Comparison of ENCODE assay signal across 22 cellular contexts in genomic region chrX:63812826-63813225, GRCh38.
"Had no signal": no experiment of that assay in that cellular context is flagged by ENCODE, and none has a peak within 500 bp of the region (broad histone marks: within the 10 kb centered on the region; RNA-seq: fewer than 3 reads in every experiment).

No MANE protein-coding gene starts in this region.

- H3K4me1 ChIP-seq: left ventricle myocardium inferior, testis had no signal

- H3K4me3 ChIP-seq: cardiac muscle cell, left ventricle myocardium inferior, testis had no signal

- H3K27ac Mint-ChIP-seq: activated CD4-positive, alpha-beta memory T cell treated with anti-CD3 and anti-CD28 coated beads, Interleukin-2, amount 10 ng/mL, durations not matched to agents 7 days and 5 days; activated CD4-positive, alpha-beta T cell treated with anti-CD3 and anti-CD28 coated beads, Interleukin-2, amount 10 ng/mL, durations not matched to agents 24 days and 14 days; activated naive CD4-positive, alpha-beta T cell treated with anti-CD3 and anti-CD28 coated beads, Interleukin-2, amount 10 ng/mL, durations not matched to agents 7 days and 5 days; activated T-cell treated with anti-CD3 and anti-CD28 coated beads, Interleukin-2, amount 50 U/mL, for 72 hours; natural killer cell; progenitor cell of endocrine pancreas; T-helper 17 cell had no signal

- ATAC-seq: activated T-cell treated with anti-CD3 and anti-CD28 coated beads, Interleukin-2, amount 50 U/mL, for 72 hours; esophagus mucosa; natural killer cell; T-helper 17 cell had no signal

- H3K36me3 Mint-ChIP-seq: activated naive CD4-positive, alpha-beta T cell treated with anti-CD3 and anti-CD28 coated beads, Interleukin-2, amount 10 ng/mL, durations not matched to agents 7 days and 5 days; natural killer cell had no signal

- H3K4me1 Mint-ChIP-seq: activated CD4-positive, alpha-beta memory T cell treated with anti-CD3 and anti-CD28 coated beads, Interleukin-2, amount 10 ng/mL, durations not matched to agents 7 days and 5 days; activated CD4-positive, alpha-beta T cell treated with anti-CD3 and anti-CD28 coated beads, Interleukin-2, amount 10 ng/mL, durations not matched to agents 24 days and 14 days; activated naive CD4-positive, alpha-beta T cell treated with anti-CD3 and anti-CD28 coated beads, Interleukin-2, amount 10 ng/mL, durations not matched to agents 7 days and 5 days; natural killer cell; T-helper 17 cell had no signal

- H3K9me3 Mint-ChIP-seq: activated CD4-positive, alpha-beta memory T cell treated with anti-CD3 and anti-CD28 coated beads, Interleukin-2, amount 10 ng/mL, durations not matched to agents 7 days and 5 days; activated CD4-positive, alpha-beta T cell treated with anti-CD3 and anti-CD28 coated beads, Interleukin-2, amount 10 ng/mL, durations not matched to agents 24 days and 14 days; activated naive CD4-positive, alpha-beta T cell treated with anti-CD3 and anti-CD28 coated beads, Interleukin-2, amount 10 ng/mL, durations not matched to agents 7 days and 5 days; activated T-cell treated with anti-CD3 and anti-CD28 coated beads, Interleukin-2, amount 50 U/mL, for 72 hours; natural killer cell had no signal

- H3K27me3 Mint-ChIP-seq: activated CD4-positive, alpha-beta memory T cell treated with anti-CD3 and anti-CD28 coated beads, Interleukin-2, amount 10 ng/mL, durations not matched to agents 7 days and 5 days; activated CD4-positive, alpha-beta T cell treated with anti-CD3 and anti-CD28 coated beads, Interleukin-2, amount 10 ng/mL, durations not matched to agents 24 days and 14 days; activated naive CD4-positive, alpha-beta T cell treated with anti-CD3 and anti-CD28 coated beads, Interleukin-2, amount 10 ng/mL, durations not matched to agents 7 days and 5 days; progenitor cell of endocrine pancreas; T-helper 17 cell had no signal

- H3K36me3 ChIP-seq: cardiac muscle cell, left ventricle myocardium inferior had no signal

- H3K9me3 ChIP-seq: left ventricle myocardium inferior, testis had no signal

- H3K27ac ChIP-seq: cardiac muscle cell, left ventricle myocardium inferior, testis had no signal

- DNase-seq: activated CD4-positive, alpha-beta memory T cell treated with anti-CD3 and anti-CD28 coated beads, Interleukin-2, amount 10 ng/mL, durations not matched to agents 7 days and 5 days; activated CD4-positive, alpha-beta T cell treated with anti-CD3 and anti-CD28 coated beads, Interleukin-2, amount 10 ng/mL, durations not matched to agents 24 days and 14 days; activated effector memory CD4-positive, alpha-beta T cell treated with Interleukin-2 at 50 U/mL for 16 hours; activated naive CD4-positive, alpha-beta T cell treated with anti-CD3 and anti-CD28 coated beads, Interleukin-2, amount 10 ng/mL, durations not matched to agents 7 days and 5 days; activated T-cell treated with anti-CD3 and anti-CD28 coated beads, Interleukin-2, amount 50 U/mL, for 72 hours; amygdala; foreskin melanocyte; hippocampal formation; left ventricle myocardium inferior; mammary epithelial cell; midbrain; natural killer cell; retina; stimulated activated CD4-positive, alpha-beta T cell treated with anti-CD3 and anti-CD28 coated beads, Interleukin-2, amount 100 ng/mL, for 48 hours; stimulated activated CD8-positive, alpha-beta memory T cell treated with anti-CD3 and anti-CD28 coated beads, Interleukin-4, amount 100 ng/mL, for 48 hours; stimulated activated naive CD4-positive, alpha-beta T cell; T-helper 17 cell; testis; trophoblast cell had no signal

- H3K27me3 ChIP-seq: cardiac muscle cell, testis had no signal

- H3K4me3 Mint-ChIP-seq: activated CD4-positive, alpha-beta memory T cell treated with anti-CD3 and anti-CD28 coated beads, Interleukin-2, amount 10 ng/mL, durations not matched to agents 7 days and 5 days; activated CD4-positive, alpha-beta T cell treated with anti-CD3 and anti-CD28 coated beads, Interleukin-2, amount 10 ng/mL, durations not matched to agents 24 days and 14 days; activated naive CD4-positive, alpha-beta T cell treated with anti-CD3 and anti-CD28 coated beads, Interleukin-2, amount 10 ng/mL, durations not matched to agents 7 days and 5 days; activated T-cell treated with anti-CD3 and anti-CD28 coated beads, Interleukin-2, amount 50 U/mL, for 72 hours; natural killer cell; T-helper 17 cell had no signal
